Comparison of ENCODE assay signal across 1 cellular context in genomic region chr18:33837191-33837590, GRCh38.
TF ChIP-seq lines count a peak whose summit lies in the region.

No MANE protein-coding gene starts in this region.

TF ChIP-seq in GM23338, 12 proteins besides CTCF, POLR2A, EP300 and RAD21 (continued from another document):
- TF ChIP-seq ZNF462 (CRISPR knock-in tag; IDR thresholded peaks at IDR 0.05) = peak; percentile 67; the same call in 1 of the 2 replicates
TF ChIP-seq in GM23338: peak in this region for 2.
